Comparison of ENCODE assay signal across 1 cellular context in the genomic region with DNA sequence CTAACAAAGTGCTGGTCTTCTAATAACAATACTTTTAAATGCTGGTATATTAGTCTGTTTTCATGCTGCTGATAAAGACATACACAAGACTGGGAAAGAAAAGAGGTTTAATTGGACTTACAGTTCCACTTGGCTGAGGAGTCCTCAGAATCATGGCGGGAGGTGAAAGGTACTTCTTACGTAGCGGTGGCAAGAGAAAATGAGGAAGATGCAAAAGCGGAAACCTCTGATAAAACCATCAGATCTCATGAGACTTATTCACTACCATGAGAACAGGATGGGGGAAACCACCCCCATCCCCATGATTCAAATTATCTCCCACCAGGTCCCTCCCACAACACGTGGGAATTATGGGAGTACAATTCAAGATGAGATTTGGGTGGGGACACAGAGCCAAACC.
TF ChIP-seq lines count a peak whose summit lies in the region.

No MANE protein-coding gene starts in this region.

TF ChIP-seq in K562, 482 proteins besides CTCF, POLR2A, EP300 and RAD21:
- TF ChIP-seq, protein P1, sequence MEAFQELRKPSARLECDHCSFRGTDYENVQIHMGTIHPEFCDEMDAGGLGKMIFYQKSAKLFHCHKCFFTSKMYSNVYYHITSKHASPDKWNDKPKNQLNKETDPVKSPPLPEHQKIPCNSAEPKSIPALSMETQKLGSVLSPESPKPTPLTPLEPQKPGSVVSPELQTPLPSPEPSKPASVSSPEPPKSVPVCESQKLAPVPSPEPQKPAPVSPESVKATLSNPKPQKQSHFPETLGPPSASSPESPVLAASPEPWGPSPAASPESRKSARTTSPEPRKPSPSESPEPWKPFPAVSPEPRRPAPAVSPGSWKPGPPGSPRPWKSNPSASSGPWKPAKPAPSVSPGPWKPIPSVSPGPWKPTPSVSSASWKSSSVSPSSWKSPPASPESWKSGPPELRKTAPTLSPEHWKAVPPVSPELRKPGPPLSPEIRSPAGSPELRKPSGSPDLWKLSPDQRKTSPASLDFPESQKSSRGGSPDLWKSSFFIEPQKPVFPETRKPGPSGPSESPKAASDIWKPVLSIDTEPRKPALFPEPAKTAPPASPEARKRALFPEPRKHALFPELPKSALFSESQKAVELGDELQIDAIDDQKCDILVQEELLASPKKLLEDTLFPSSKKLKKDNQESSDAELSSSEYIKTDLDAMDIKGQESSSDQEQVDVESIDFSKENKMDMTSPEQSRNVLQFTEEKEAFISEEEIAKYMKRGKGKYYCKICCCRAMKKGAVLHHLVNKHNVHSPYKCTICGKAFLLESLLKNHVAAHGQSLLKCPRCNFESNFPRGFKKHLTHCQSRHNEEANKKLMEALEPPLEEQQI (IDR thresholded peaks at IDR 0.05): peak; percentile 55; the same call in 1 of the 2 replicates
- TF ChIP-seq, protein P2, sequence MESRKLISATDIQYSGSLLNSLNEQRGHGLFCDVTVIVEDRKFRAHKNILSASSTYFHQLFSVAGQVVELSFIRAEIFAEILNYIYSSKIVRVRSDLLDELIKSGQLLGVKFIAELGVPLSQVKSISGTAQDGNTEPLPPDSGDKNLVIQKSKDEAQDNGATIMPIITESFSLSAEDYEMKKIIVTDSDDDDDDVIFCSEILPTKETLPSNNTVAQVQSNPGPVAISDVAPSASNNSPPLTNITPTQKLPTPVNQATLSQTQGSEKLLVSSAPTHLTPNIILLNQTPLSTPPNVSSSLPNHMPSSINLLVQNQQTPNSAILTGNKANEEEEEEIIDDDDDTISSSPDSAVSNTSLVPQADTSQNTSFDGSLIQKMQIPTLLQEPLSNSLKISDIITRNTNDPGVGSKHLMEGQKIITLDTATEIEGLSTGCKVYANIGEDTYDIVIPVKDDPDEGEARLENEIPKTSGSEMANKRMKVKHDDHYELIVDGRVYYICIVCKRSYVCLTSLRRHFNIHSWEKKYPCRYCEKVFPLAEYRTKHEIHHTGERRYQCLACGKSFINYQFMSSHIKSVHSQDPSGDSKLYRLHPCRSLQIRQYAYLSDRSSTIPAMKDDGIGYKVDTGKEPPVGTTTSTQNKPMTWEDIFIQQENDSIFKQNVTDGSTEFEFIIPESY (CRISPR knock-in tag; IDR thresholded peaks at IDR 0.05): peak; percentile 88
